9 cellular contexts compared by ENCODE assay signal in the genomic region with DNA sequence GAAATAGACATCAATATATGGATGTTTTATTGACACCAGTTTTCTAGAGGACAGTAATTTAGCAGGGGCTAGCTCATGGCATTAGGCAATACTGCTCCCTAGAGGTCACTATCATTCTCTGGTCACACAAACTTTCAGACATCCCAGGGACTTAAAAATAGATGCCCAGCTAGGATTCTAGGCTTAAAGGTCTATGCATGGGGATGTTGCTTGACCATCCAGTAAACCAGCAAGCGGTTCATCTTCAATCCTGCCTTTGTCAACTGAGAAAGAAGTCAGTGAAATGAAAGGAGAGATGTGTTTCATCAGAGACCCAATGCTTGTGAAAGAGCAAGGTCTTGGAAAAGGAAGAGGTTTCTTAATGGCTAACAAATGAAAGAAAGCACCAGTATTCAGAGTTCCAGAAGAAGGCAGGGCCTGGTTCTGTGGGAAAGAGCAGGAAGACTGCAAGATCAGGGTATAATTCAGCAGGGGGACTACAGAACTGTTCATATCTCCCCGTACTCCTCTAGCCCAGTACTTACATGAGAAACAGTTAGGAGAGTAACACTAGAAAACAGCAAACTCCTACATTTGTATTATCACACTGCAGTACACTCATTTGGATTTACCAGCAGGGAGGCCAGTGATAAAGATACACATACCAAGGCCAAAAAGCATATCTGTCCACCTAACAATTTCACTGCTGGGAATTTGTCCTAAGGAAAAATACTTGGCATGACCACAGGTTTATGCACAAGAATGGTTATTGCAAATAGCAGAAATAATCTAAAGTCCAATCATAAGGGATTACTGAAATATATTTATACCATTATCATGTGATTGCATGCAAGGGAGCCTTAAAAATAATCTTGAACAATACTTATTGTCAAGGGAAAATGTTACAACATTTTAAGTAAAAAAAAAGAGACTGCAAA.
A peak's percentile ranks its signal among the peaks of the same experiment; 100 is the strongest.
DNase-seq lines count a peak whose midpoint lies in the region; ATAC-seq and TF ChIP-seq lines count a peak whose summit lies in the region.
"Had no signal": no experiment of that assay in that cellular context is flagged by ENCODE, and none has a peak within 500 bp of the region (broad histone marks: within the 10 kb centered on the region; RNA-seq: fewer than 3 reads in every experiment).

No MANE protein-coding gene starts in this region.

- TF ChIP-seq CTCF in epithelial cell of esophagus (IDR thresholded peaks at IDR 0.05; ENCODE audit: insufficient read depth, low read depth, low read length, missing control alignments) (peak; percentile 75), neural crest cell (conservative IDR thresholded peaks at IDR 0.05) (peak; percentile 77)

- no peak overlapping the region for H3K4me3 ChIP-seq in epithelial cell of esophagus (ENCODE audit: low read length)
- H3K4me3 ChIP-seq: SK-N-MC had no signal

- H3K9me3 Mint-ChIP-seq in neural crest cell = no peaks in the 10 kb centered on the region

- DNase-seq in ELR (ENCODE audit: low read depth) (peak; percentile 73), NCI-H748 treated with DMSO at 0.1 percent for 48 hours (lab: John Stamatoyannopoulos, UW) (peak; percentile 68), epithelial cell of esophagus (ENCODE audit: low read depth) (peak; percentile 66), neural crest cell (ENCODE audit: low read depth, low spot score) (peak; percentile 9), T1000 (lab: John Stamatoyannopoulos, UW) (no peak)
- no peak for DNase-seq in stimulated activated CD4-positive, alpha-beta T cell treated with anti-CD3 and anti-CD28 coated beads, Interleukin-15, amount 100 ng/mL, for 24 hours

- no peaks in the 10 kb centered on the region for H3K36me3 Mint-ChIP-seq in neural crest cell (ENCODE audit: low read depth)

- H3K27ac Mint-ChIP-seq in neural crest cell (ENCODE audit: unreplicated experiment) = no peak overlapping the region

- no peak overlapping the region for H3K4me3 Mint-ChIP-seq in neural crest cell

- no peaks in the 10 kb centered on the region for H3K27me3 Mint-ChIP-seq in neural crest cell (ENCODE audit: low read depth)

- no peaks in the 10 kb centered on the region for H3K4me1 Mint-ChIP-seq in neural crest cell

- ATAC-seq in HG02870 (IDR thresholded peaks at IDR 0.05; ENCODE audit: unreplicated experiment) = peak; percentile 62
- no peak for ATAC-seq in GM21360 (IDR thresholded peaks at IDR 0.05; ENCODE audit: unreplicated experiment)

Comparison
In these comparisons a context has a peak if more than half of its experiments do, and no peak if none do; other contexts are left out.
1. DNase-seq: peak in ELR (single experiment), NCI-H748 treated with DMSO at 0.1 percent for 48 hours (single experiment), epithelial cell of esophagus (single experiment) and neural crest cell (single experiment); none in T1000 (single experiment) and stimulated activated CD4-positive, alpha-beta T cell treated with anti-CD3 and anti-CD28 coated beads, Interleukin-15, amount 100 ng/mL, for 24 hours (single experiment).